25 cellular contexts compared by ENCODE assay signal in the genomic region with DNA sequence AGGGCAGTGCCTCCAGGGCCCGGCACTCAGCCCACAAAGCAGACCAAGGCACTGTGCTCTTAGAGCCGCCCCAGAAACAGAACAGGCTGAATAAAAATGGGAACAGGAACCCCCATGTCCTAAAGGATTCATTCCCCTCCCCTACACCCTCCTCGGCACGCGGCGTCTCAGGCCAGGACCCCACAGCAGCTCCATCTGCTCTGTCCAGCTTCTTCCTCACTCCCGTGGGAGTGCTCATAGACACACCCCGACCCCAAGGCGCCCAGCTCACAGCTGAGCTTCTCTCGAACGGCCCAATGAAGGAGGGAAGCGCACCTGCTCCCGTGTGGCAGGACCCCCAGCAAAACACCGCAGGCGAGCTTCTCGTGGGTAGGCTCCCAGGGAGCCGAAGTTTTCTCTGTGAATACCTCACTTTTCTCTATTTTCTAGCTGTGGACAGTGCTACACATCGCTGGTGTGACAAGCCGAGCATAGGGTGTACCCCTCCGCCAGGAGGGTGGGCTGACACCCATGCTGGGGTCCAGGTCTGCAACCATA. TPM values are rescaled to one million over a fixed set of nuclear protein-coding genes. Genes with fewer than 3 reads are reported as not detected.
"Had no signal": no experiment of that assay in that cellular context is flagged by ENCODE, and none has a peak within 500 bp of the region (broad histone marks: within the 10 kb centered on the region; RNA-seq: fewer than 3 reads in every experiment).

No MANE protein-coding gene starts in this region.

- FAIRE-seq: HTR-8/SVneo, RCC 7860 had no signal

- H3K27ac ChIP-seq: HL-60 had no signal

- DNase-seq: KBM-7, MV-4-11, NCI-H1048, NCI-H1105 treated with DMSO at 0.1 percent for 48 hours, NCI-H1417 treated with DMSO at 0.1 percent for 48 hours, NCI-H146, NCI-H1694 treated with DMSO at 0.1 percent for 48 hours, NCI-H1930, NCI-H2081 treated with DMSO at 0.1 percent for 48 hours, NCI-H2171, NCI-H226, NCI-H446, NCI-H510A, NCI-H524 treated with DMSO at 0.1 percent for 48 hours, NCI-H774, RPMI8226, SHP77, SK-N-SH had no signal

- H3K4me2 ChIP-seq: SK-N-SH had no signal

- H3K9me3 ChIP-seq: SK-N-SH had no signal

- H3K9ac ChIP-seq: SK-N-SH had no signal

RNA-seq across cellular contexts. Expression of gene CCDC187, which starts 42.9 kb away (rescaled TPM):
- total RNA-seq: LHCN-M2, MCF 10A, SK-MEL-5 had no signal
- polyA plus RNA-seq: SK-N-SH had no signal

RNA-seq across cellular contexts. Expression of gene LHX3, which starts 56.1 kb away (rescaled TPM):
- total RNA-seq: LHCN-M2, SK-MEL-5 had no signal
- polyA plus RNA-seq: IgD-negative memory B cell, SK-N-SH had no signal
